27 cellular contexts compared by ENCODE assay signal in the genomic region with DNA sequence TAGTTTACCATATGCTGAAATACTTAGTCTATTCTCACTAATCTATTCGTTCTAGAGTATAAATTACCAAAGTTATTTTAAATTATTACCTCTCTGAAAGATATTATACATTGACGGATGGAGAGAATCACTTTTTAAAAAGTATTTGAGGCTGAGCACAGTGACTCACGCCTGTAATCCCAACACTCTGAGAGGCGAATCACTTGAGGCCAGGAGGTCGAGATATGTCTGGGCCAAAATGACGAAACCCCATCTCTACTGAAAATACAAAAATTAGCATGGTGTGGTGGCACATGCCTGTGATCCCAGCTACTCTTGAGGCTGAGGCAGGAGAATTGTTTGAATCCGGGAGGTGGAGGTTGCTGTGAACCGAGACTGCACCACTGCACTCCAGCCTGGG.
"Had no signal": no experiment of that assay in that cellular context is flagged by ENCODE, and none has a peak within 500 bp of the region (broad histone marks: within the 10 kb centered on the region; RNA-seq: fewer than 3 reads in every experiment).

No MANE protein-coding gene starts in this region.

- H3K4me3 ChIP-seq: left lung, lower lobe of right lung, pancreas, prostate gland, skin epidermis, spleen, suprapubic skin, thoracic aorta, tibial artery, uterus had no signal

- H3K27me3 ChIP-seq: left lung, pancreas, spleen, suprapubic skin, tibial artery, uterus had no signal

- H3K4me3 Mint-ChIP-seq: naive B cell; natural killer cell; stimulated activated effector memory CD8-positive, alpha-beta T cell treated with anti-CD3 and anti-CD28 coated beads, Interleukin-12 subunit alpha, Interleukin-12 subunit beta, amount 100 ng/mL, for 72 hours; stimulated activated naive CD8-positive, alpha-beta T cell treated with anti-CD3 and anti-CD28 coated beads, Interleukin-15, Interleukin-2, amounts not matched to agents 100 ng/mL and 50 ng/mL, for 24 hours had no signal

- H3K4me1 Mint-ChIP-seq: naive B cell; natural killer cell; stimulated activated effector memory CD8-positive, alpha-beta T cell treated with anti-CD3 and anti-CD28 coated beads, Interleukin-12 subunit alpha, Interleukin-12 subunit beta, amount 100 ng/mL, for 72 hours had no signal

- H3K36me3 ChIP-seq: left lung, lower lobe of right lung, pancreas, prostate gland, spleen, suprapubic skin, thoracic aorta, tibial artery, uterus had no signal

- ATAC-seq: left cardiac atrium; left lung; lower lobe of right lung; natural killer cell; pancreas; right cardiac atrium; sciatic nerve; stimulated activated effector memory CD8-positive, alpha-beta T cell treated with anti-CD3 and anti-CD28 coated beads, Interleukin-12 subunit alpha, Interleukin-12 subunit beta, amount 100 ng/mL, for 72 hours had no signal

- H3K36me3 Mint-ChIP-seq: naive B cell; natural killer cell; stimulated activated effector memory CD8-positive, alpha-beta T cell treated with anti-CD3 and anti-CD28 coated beads, Interleukin-12 subunit alpha, Interleukin-12 subunit beta, amount 100 ng/mL, for 72 hours had no signal

- H3K27ac Mint-ChIP-seq: naive B cell; natural killer cell; stimulated activated effector memory CD8-positive, alpha-beta T cell treated with anti-CD3 and anti-CD28 coated beads, Interleukin-12 subunit alpha, Interleukin-12 subunit beta, amount 100 ng/mL, for 72 hours; stimulated activated naive CD8-positive, alpha-beta T cell treated with anti-CD3 and anti-CD28 coated beads, Interleukin-15, Interleukin-2, amounts not matched to agents 100 ng/mL and 50 ng/mL, for 24 hours had no signal

- H3K9me3 Mint-ChIP-seq: natural killer cell; stimulated activated effector memory CD8-positive, alpha-beta T cell treated with anti-CD3 and anti-CD28 coated beads, Interleukin-12 subunit alpha, Interleukin-12 subunit beta, amount 100 ng/mL, for 72 hours; stimulated activated naive CD8-positive, alpha-beta T cell treated with anti-CD3 and anti-CD28 coated beads, Interleukin-15, Interleukin-2, amounts not matched to agents 100 ng/mL and 50 ng/mL, for 24 hours had no signal

- DNase-seq: hippocampal formation; kidney glomerular epithelial cell; left cardiac atrium; left lung; lower lobe of right lung; mammary epithelial cell; mesenchymal stem cell; naive B cell; natural killer cell; pancreas; posterior cingulate gyrus; retina; right cardiac atrium; spleen; stimulated activated CD4-positive, alpha-beta T cell treated with anti-CD3 and anti-CD28 coated beads, Interleukin-4, amount 100 ng/mL, for 24 hours; stimulated activated naive CD4-positive, alpha-beta T cell; tibial artery; trophoblast cell; uterus had no signal

- H3K27ac ChIP-seq: left lung, lower lobe of right lung, pancreas, prostate gland, skin epidermis, spleen, suprapubic skin, thoracic aorta, tibial artery, uterus had no signal

- H3K9me3 ChIP-seq: left lung, lower lobe of right lung, pancreas, prostate gland, spleen, suprapubic skin, thoracic aorta, tibial artery, uterus had no signal

- H3K4me1 ChIP-seq: left lung, prostate gland, uterus had no signal

- FAIRE-seq: keratinocyte, pancreas had no signal
